ENCODE assay signal across 8 cellular contexts in genomic region chr17:58325289-58325726, GRCh38. TPM values are rescaled to one million over a fixed set of nuclear protein-coding genes. Genes with fewer than 3 reads are reported as not detected.
DNase-seq lines count a peak whose midpoint lies in the region; ATAC-seq and TF ChIP-seq lines count a peak whose summit lies in the region.

No MANE protein-coding gene starts in this region.

- H3K27ac ChIP-seq in PC-3 (ENCODE audit: low read length) (no peak overlapping the region), hepatocyte (no peak overlapping the region), temporal lobe (ENCODE audit: low read depth, low read length) (peak overlapping the region; percentile 50)
- H3K27ac ChIP-seq in CD4-positive, alpha-beta T cell (ENCODE audit: low read depth, low read length), result no peak overlapping the region

- DNase-seq in activated CD8-positive, alpha-beta memory T cell treated with anti-CD3 and anti-CD28 coated beads, Interleukin-2, amount 10 ng/mL, durations not matched to agents 7 days and 5 days, result peak; percentile 61
- DNase-seq in activated CD8-positive, alpha-beta memory T cell treated with anti-CD3 and anti-CD28 coated beads, Interleukin-2, amount 50 U/mL, for 4 hours, result no peak
- DNase-seq in PC-3 (no peak), hepatocyte (ENCODE audit: low spot score) (peak; percentile 46)
- no peak for DNase-seq in CD4-positive, alpha-beta T cell
- no peak for DNase-seq in stimulated activated CD4-positive, alpha-beta T cell treated with anti-CD3 and anti-CD28 coated beads, Interleukin-2, amount 100 ng/mL, for 24 hours

- no peaks in the 10 kb centered on the region for H3K36me3 ChIP-seq in PC-3 (ENCODE audit: low read depth, low read length)
- H3K36me3 ChIP-seq in hepatocyte (replicated peaks; ENCODE audit: insufficient read depth, low read depth), result no peaks in the 10 kb centered on the region

- no peaks in the 10 kb centered on the region for H3K27me3 Mint-ChIP-seq in activated CD8-positive, alpha-beta memory T cell treated with anti-CD3 and anti-CD28 coated beads, Interleukin-2, amount 10 ng/mL, durations not matched to agents 7 days and 5 days
- no peaks in the 10 kb centered on the region for H3K27me3 Mint-ChIP-seq in CD4-positive, alpha-beta T cell

- H3K9me2 ChIP-seq in PC-3 (replicated peaks; ENCODE audit: low read length) (no peaks in the 10 kb centered on the region), hepatocyte (replicated peaks; ENCODE audit: insufficient read depth) (no peaks in the 10 kb centered on the region)

- H3K4me1 Mint-ChIP-seq in activated CD8-positive, alpha-beta memory T cell treated with anti-CD3 and anti-CD28 coated beads, Interleukin-2, amount 10 ng/mL, durations not matched to agents 7 days and 5 days, result peaks cover 37% of the 10 kb centered on the region
- H3K4me1 Mint-ChIP-seq in CD4-positive, alpha-beta T cell (ENCODE audit: low read depth), result peaks cover 45% of the 10 kb centered on the region

- no peaks in the 10 kb centered on the region for H3F3A ChIP-seq in PC-3 (ENCODE audit: low read length, unreplicated experiment)

- no peak overlapping the region for H3K9ac ChIP-seq in PC-3 (ENCODE audit: low read length)

- POLR2A ChIA-PET in PC-3 (lab: Charles Lee; ENCODE audit: unreplicated experiment), result no interaction called here
- POLR2A ChIA-PET in CD4-positive, alpha-beta T cell (lab: Charles Lee), result interaction anchor here (1.8 to 22.3 kb wide), 5 partner anchors 7 to 162 kb away, joined by 6 to 1359 read pairs (median 92); partner anchors contain the start of genes HSF5, RNF43 and SUPT4H1

- H3K27me3 ChIP-seq in PC-3 (ENCODE audit: low read length), result no peaks in the 10 kb centered on the region
- H3K27me3 ChIP-seq in hepatocyte, result no peaks in the 10 kb centered on the region
- no peaks in the 10 kb centered on the region for H3K27me3 ChIP-seq in CD4-positive, alpha-beta T cell (ENCODE audit: control insufficient read depth, insufficient read depth, low read length)

- H3K79me2 ChIP-seq in PC-3 (ENCODE audit: low read length) (no peaks in the 10 kb centered on the region), hepatocyte (no peaks in the 10 kb centered on the region)

- H2AFZ ChIP-seq in PC-3 (ENCODE audit: low read length) (no peak overlapping the region), hepatocyte (no peak overlapping the region)

- peaks cover 25% of the 10 kb centered on the region for H3K36me3 Mint-ChIP-seq in activated CD8-positive, alpha-beta memory T cell treated with anti-CD3 and anti-CD28 coated beads, Interleukin-2, amount 10 ng/mL, durations not matched to agents 7 days and 5 days
- peaks cover 23% of the 10 kb centered on the region for H3K36me3 Mint-ChIP-seq in CD4-positive, alpha-beta T cell (ENCODE audit: low read depth)

- intact Hi-C loops in PC-3 (cut with micrococcal nuclease), result no loop called here
- intact Hi-C loops in CD4-positive, alpha-beta T cell (cut with DNase I, micrococcal nuclease), result no loop called here

- H3K9me3 ChIP-seq in PC-3 (ENCODE audit: low read length) (no peaks in the 10 kb centered on the region), hepatocyte (ENCODE audit: low read depth) (no peaks in the 10 kb centered on the region)
- H3K9me3 ChIP-seq in CD4-positive, alpha-beta T cell (ENCODE audit: control insufficient read depth, low read length), result no peaks in the 10 kb centered on the region

- 71% methylated on average over 11 of the region's 11 CpGs for WGBS in hepatocyte (ENCODE audit: low lambda C conversion rate, missing lambda C conversion rate)

- CTCF ChIA-PET in activated CD8-positive, alpha-beta memory T cell treated with anti-CD3 and anti-CD28 coated beads, Interleukin-2, amount 10 ng/mL, durations not matched to agents 7 days and 5 days (lab: Charles Lee), result interaction anchor here (1.2 to 4.0 kb wide), 4 partner anchors 8 to 26 kb away, joined by 6 to 63 read pairs (median 29); partner anchors contain the start of gene SUPT4H1
- CTCF ChIA-PET in PC-3 (lab: Charles Lee), result interaction anchor here (0.9 to 1.2 kb wide), 2 partner anchors 9 to 92 kb away, joined by 3 to 4 read pairs; partner anchors contain the start of gene RNF43
- CTCF ChIA-PET in CD4-positive, alpha-beta T cell (lab: Charles Lee), result interaction anchor here (1.3 to 4.1 kb wide), 3 partner anchors 8 to 92 kb away, joined by 4 to 54 read pairs (median 9); partner anchors contain the start of gene RNF43

- no TSS peak for BruUV-seq in PC-3 (replicated peaks; lab: Mats Ljungman, UMichigan)

- TF ChIP-seq CTCF in PC-3 (conservative IDR thresholded peaks at IDR 0.05; ENCODE audit: low read depth, low read length) (no peak), hepatocyte (IDR thresholded peaks at IDR 0.05; ENCODE audit: poor library complexity) (no peak)
- TF ChIP-seq CTCF in CD4-positive, alpha-beta T cell (IDR thresholded peaks at IDR 0.05), result no peak

- H3K27ac Mint-ChIP-seq in activated CD8-positive, alpha-beta memory T cell treated with anti-CD3 and anti-CD28 coated beads, Interleukin-2, amount 10 ng/mL, durations not matched to agents 7 days and 5 days, result no peak overlapping the region
- H3K27ac Mint-ChIP-seq in CD4-positive, alpha-beta T cell, result no peak overlapping the region

- H3K4me1 ChIP-seq in PC-3 (ENCODE audit: insufficient read depth, low read length), result peaks cover 8% of the 10 kb centered on the region; the same call in 1 of the 2 replicates
- H3K4me1 ChIP-seq in hepatocyte (ENCODE audit: insufficient read depth), result peaks cover 10% of the 10 kb centered on the region

- no peaks in the 10 kb centered on the region for H4K20me1 ChIP-seq in PC-3 (ENCODE audit: low read length)
- no peaks in the 10 kb centered on the region for H4K20me1 ChIP-seq in hepatocyte (ENCODE audit: insufficient read depth, poor library complexity, severe bottlenecking)

- H3K4me3 Mint-ChIP-seq in activated CD8-positive, alpha-beta memory T cell treated with anti-CD3 and anti-CD28 coated beads, Interleukin-2, amount 10 ng/mL, durations not matched to agents 7 days and 5 days, result no peak overlapping the region
- H3K4me3 Mint-ChIP-seq in CD4-positive, alpha-beta T cell, result no peak overlapping the region

- no peaks in the 10 kb centered on the region for H3K9me3 Mint-ChIP-seq in activated CD8-positive, alpha-beta memory T cell treated with anti-CD3 and anti-CD28 coated beads, Interleukin-2, amount 10 ng/mL, durations not matched to agents 7 days and 5 days (ENCODE audit: low read depth)
- H3K9me3 Mint-ChIP-seq in CD4-positive, alpha-beta T cell, result no peaks in the 10 kb centered on the region

- H3K4me2 ChIP-seq in PC-3 (ENCODE audit: low read length), result peak overlapping the region; percentile 93
- H3K4me2 ChIP-seq in hepatocyte, result peak overlapping the region; percentile 98

- ATAC-seq in activated CD8-positive, alpha-beta memory T cell treated with anti-CD3 and anti-CD28 coated beads, Interleukin-2, amount 10 ng/mL, durations not matched to agents 7 days and 5 days, result no peak
- ATAC-seq in PC-3 (no peak), HG03520 (IDR thresholded peaks at IDR 0.05; ENCODE audit: unreplicated experiment) (no peak)
- no peak for ATAC-seq in CD4-positive, alpha-beta T cell (ENCODE audit: poor library complexity)

- H3K4me3 ChIP-seq in PC-3 (ENCODE audit: low read length), result peak overlapping the region; percentile 75; the same call in 1 of the 2 replicates
- peak overlapping the region; percentile 62 for H3K4me3 ChIP-seq in hepatocyte

RNA-seq across cellular contexts. Expression of gene TSPOAP1, which starts 3.3 kb away (rescaled TPM):
- total RNA-seq in activated CD8-positive, alpha-beta memory T cell treated with anti-CD3 and anti-CD28 coated beads, Interleukin-2, amount 10 ng/mL, durations not matched to agents 7 days and 5 days, result 10 to 100 TPM; 25.6 to 66.3 TPM
- 4.3 and 8.3 TPM in 2 replicates for total RNA-seq in PC-3 (2014; rRNA removed)
- 10.0 and 15.4 TPM in 2 replicates for total RNA-seq in hepatocyte
- 17.8 and 19.0 TPM in 2 replicates for polyA plus RNA-seq in hepatocyte
- 32.5 TPM for total RNA-seq in temporal lobe
- 10 to 100 TPM; 17.8 to 19.5 TPM for total RNA-seq in CD4-positive, alpha-beta T cell

RNA-seq across cellular contexts. Expression of gene SUPT4H1, which starts 26.7 kb away (rescaled TPM):
- total RNA-seq in activated CD8-positive, alpha-beta memory T cell treated with anti-CD3 and anti-CD28 coated beads, Interleukin-2, amount 10 ng/mL, durations not matched to agents 7 days and 5 days, result 100 to 1,000 TPM in 1 of 2 experiments, 10 to 100 TPM in 1; 63.3 to 127 TPM
- total RNA-seq in PC-3 (2014; rRNA removed) (100.0 and 116 TPM in 2 replicates), hepatocyte (54.5 and 62.1 TPM in 2 replicates), temporal lobe (31.7 TPM)
- 91.3 and 108 TPM in 2 replicates for polyA plus RNA-seq in hepatocyte
- total RNA-seq in CD4-positive, alpha-beta T cell, result 10 to 100 TPM; 46.5 to 47.0 TPM

RNA-seq across cellular contexts. Expression of gene MPO, which starts 44.6 kb away (rescaled TPM):
- under 1 TPM in 1 of 2 experiments, not detected in 1; 0.09 TPM for total RNA-seq in activated CD8-positive, alpha-beta memory T cell treated with anti-CD3 and anti-CD28 coated beads, Interleukin-2, amount 10 ng/mL, durations not matched to agents 7 days and 5 days
- not detected in 2 replicates for total RNA-seq in PC-3 (2014; rRNA removed)
- 0.13 TPM in 1 of 2 replicates, not detected in the other for total RNA-seq in hepatocyte
- polyA plus RNA-seq in hepatocyte, result not detected in 2 replicates
- 2.5 TPM for total RNA-seq in temporal lobe
- total RNA-seq in CD4-positive, alpha-beta T cell, result under 1 TPM in 1 of 2 experiments, not detected in 1; 0.77 TPM

Comparison
In these comparisons a context has a peak if more than half of its experiments do, and no peak if none do; other contexts are left out.
1. DNase-seq: peak in activated CD8-positive, alpha-beta memory T cell treated with anti-CD3 and anti-CD28 coated beads, Interleukin-2, amount 10 ng/mL, durations not matched to agents 7 days and 5 days (single experiment) and hepatocyte (single experiment); none in activated CD8-positive, alpha-beta memory T cell treated with anti-CD3 and anti-CD28 coated beads, Interleukin-2, amount 50 U/mL, for 4 hours (single experiment), PC-3 (single experiment), CD4-positive, alpha-beta T cell (0 of 10) and stimulated activated CD4-positive, alpha-beta T cell treated with anti-CD3 and anti-CD28 coated beads, Interleukin-2, amount 100 ng/mL, for 24 hours (0 of 2).